9 cellular contexts compared by ENCODE assay signal in the genomic region with DNA sequence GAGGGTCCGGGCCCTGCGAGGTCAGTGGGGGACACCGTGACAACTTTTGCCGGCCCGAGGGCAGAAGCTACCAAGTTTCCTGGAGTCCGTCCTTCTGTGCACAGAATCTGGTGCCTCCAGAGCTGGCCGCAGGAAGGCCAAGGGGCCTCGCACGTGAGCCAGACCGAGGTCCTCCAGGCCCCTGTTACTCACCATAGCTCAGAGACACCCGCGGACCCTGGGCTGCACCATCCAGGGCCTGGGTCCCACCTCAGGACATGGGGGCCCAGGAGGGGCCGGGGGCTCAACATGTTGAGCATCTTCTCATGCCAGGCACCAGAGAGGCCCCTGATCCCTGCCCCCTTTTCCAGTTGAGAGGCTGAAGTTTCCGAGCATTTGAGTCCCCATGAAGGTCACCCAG.
"Had no signal": no experiment of that assay in that cellular context is flagged by ENCODE, and none has a peak within 500 bp of the region (broad histone marks: within the 10 kb centered on the region; RNA-seq: fewer than 3 reads in every experiment).

No MANE protein-coding gene starts in this region.

- H3K9ac ChIP-seq: GM23248 had no signal

- DNase-seq: GM23248, GOT3, H7, H9, HCEC 1CT, HFFc6 had no signal

- H3K4me2 ChIP-seq: GM23338 had no signal

- H2AFZ ChIP-seq: GM23248, GM23338 had no signal

- H3K4me1 ChIP-seq: HAP-1 had no signal

- H3K36me3 ChIP-seq: HAP-1 had no signal

- ATAC-seq: GM23338, HCT116 had no signal

- H3K4me3 ChIP-seq: GM23248, GM23338, HAP-1 had no signal

- H3K27ac ChIP-seq: GM23248 had no signal

- H3K9me3 ChIP-seq: HAP-1 had no signal
